Comparison of ENCODE assay signal across 10 cellular contexts in the genomic region with DNA sequence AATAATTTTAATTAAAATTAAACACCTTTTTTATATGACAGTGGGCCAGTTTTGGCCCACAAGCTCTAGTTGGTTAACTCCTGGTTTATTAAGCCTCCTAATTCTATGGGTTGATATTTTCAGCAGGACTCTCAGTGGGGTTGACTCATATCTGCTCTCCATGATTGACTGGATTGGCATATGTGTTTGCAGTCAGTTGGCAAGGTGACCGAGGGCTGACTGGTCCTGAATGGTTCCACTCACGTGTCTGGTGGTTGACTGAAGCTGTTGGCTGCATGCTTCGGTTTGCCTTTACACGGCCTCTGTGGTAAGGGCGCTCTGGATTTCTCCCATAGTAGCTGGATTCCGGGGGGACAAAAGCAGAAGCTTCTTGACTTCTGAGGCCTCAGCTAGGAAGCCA.
DNase-seq lines count a peak whose midpoint lies in the region; ATAC-seq and TF ChIP-seq lines count a peak whose summit lies in the region.
"Had no signal": no experiment of that assay in that cellular context is flagged by ENCODE, and none has a peak within 500 bp of the region (broad histone marks: within the 10 kb centered on the region; RNA-seq: fewer than 3 reads in every experiment).

No MANE protein-coding gene starts in this region.

- ATAC-seq in GM18499 (IDR thresholded peaks at IDR 0.05; ENCODE audit: insufficient read depth, unreplicated experiment) (peak; percentile 65), GM19455 (IDR thresholded peaks at IDR 0.05; ENCODE audit: unreplicated experiment) (peak; percentile 65), HG03442 (IDR thresholded peaks at IDR 0.05; ENCODE audit: unreplicated experiment) (peak; percentile 96)
- ATAC-seq: left colon had no signal

- DNase-seq in epithelial cell of esophagus (ENCODE audit: low read depth) = peak; percentile 22
- DNase-seq in 8988T = no peak
- no peak for DNase-seq in NCI-H146 treated with DMSO at 0.1 percent for 48 hours (lab: John Stamatoyannopoulos, UW; ENCODE audit: unreplicated experiment)
- no peak for DNase-seq in mesenteric fat pad (ENCODE audit: low spot score)
- DNase-seq in nucleus accumbens (lab: John Stamatoyannopoulos, UW) = no peak
- DNase-seq: left colon had no signal

- TF ChIP-seq CTCF in epithelial cell of esophagus (IDR thresholded peaks at IDR 0.05; ENCODE audit: insufficient read depth, low read depth, low read length, missing control alignments) = no peak

- H3K4me3 ChIP-seq in epithelial cell of esophagus (ENCODE audit: low read length) = no peak overlapping the region
- H3K4me3 ChIP-seq: thoracic aorta had no signal
